In the genomic region with DNA sequence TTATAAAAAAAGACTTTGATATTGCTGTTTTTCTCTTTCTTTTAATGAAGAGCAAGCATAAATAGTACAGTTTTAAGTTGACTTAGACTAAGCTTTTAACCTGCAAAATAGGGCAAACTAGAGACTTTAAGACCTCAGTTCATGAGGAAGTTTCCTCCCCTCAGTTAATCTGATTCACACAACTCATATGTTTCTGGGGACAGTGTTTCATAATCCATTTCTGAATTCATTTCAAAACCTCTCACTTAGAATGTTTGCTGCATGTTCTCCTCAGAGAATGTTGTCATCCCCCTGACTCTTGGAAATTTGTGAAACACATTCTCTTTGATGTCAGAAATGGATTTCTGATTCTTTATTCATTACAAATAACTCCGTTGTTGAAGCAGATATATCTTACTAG, we compare ENCODE assay signal across 12 cellular contexts.
DNase-seq lines count a peak whose midpoint lies in the region; ATAC-seq, FAIRE-seq and TF ChIP-seq lines count a peak whose summit lies in the region.
"Had no signal": no experiment of that assay in that cellular context is flagged by ENCODE, and none has a peak within 500 bp of the region (broad histone marks: within the 10 kb centered on the region; RNA-seq: fewer than 3 reads in every experiment).

No MANE protein-coding gene starts in this region.

- no peak overlapping the region for H4K91ac ChIP-seq in H1 (replicated peaks; ENCODE audit: insufficient read length, low read length)

- 59% methylated on average over 1 of the region's 1 CpG; no CpG with 5 or more reads in 1 of the 2 experiments for WGBS in H1 (ENCODE audit: extremely low coverage in 1 of 2, insufficient coverage in 1 of 2, insufficient read length in 1 of 2, insufficient replicate concordance in 2 of 2, low coverage in 1 of 2, low lambda C conversion rate in 2 of 2, missing lambda C conversion rate in 1 of 2), 2 experiments
- WGBS in prostate gland = 32% methylated on average over 1 of the region's 1 CpG

- no peak overlapping the region for H2BK20ac ChIP-seq in H1 (ENCODE audit: low read length)

- H3K4ac ChIP-seq in H1 (replicated peaks; ENCODE audit: insufficient read length, low read depth, low read length) = no peak overlapping the region

- no peak overlapping the region; the same call in 1 of the 2 replicates for H3K18ac ChIP-seq in H1 (ENCODE audit: extremely low read depth, low read length)

- TF ChIP-seq EP300 in H1 (IDR thresholded peaks at IDR 0.05; ENCODE audit: borderline replicate concordance in 1 of 2, low read depth in 2 of 2, low read length in 2 of 2) = no peak

- no peak overlapping the region for H3K23ac ChIP-seq in H1 (ENCODE audit: insufficient read length)

- H3K36me3 Mint-ChIP-seq in activated CD8-positive, alpha-beta memory T cell treated with anti-CD3 and anti-CD28 coated beads, Interleukin-2, amount 10 ng/mL, durations not matched to agents 7 days and 5 days = no peaks in the 10 kb centered on the region

- H2BK120ac ChIP-seq in H1 (replicated peaks; ENCODE audit: low read depth, low read length) = no peak overlapping the region

- no peak overlapping the region for H3K14ac ChIP-seq in H1 (ENCODE audit: insufficient read length)

- H4K20me1 ChIP-seq in H1 (replicated peaks in 1 of 2; ENCODE audit: control insufficient read depth in 1 of 2, insufficient read depth in 2 of 2, low read length in 2 of 2) = no peaks in the 10 kb centered on the region

- no peaks in the 10 kb centered on the region for H3K27me3 Mint-ChIP-seq in activated CD8-positive, alpha-beta memory T cell treated with anti-CD3 and anti-CD28 coated beads, Interleukin-2, amount 10 ng/mL, durations not matched to agents 7 days and 5 days
- H3K27me3 Mint-ChIP-seq: B cell had no signal

- no peak overlapping the region for H4K5ac ChIP-seq in H1 (ENCODE audit: insufficient read length, low read depth, low read length)

- FAIRE-seq in H1 (lab: Jason Lieb, UNC) = peak; percentile 13
- FAIRE-seq: endometrium had no signal

- no peaks in the 10 kb centered on the region for H3K36me3 ChIP-seq in H1 (ENCODE audit: control insufficient read depth in 2 of 4, insufficient read depth in 4 of 4, low read length in 3 of 4)
- no peaks in the 10 kb centered on the region for H3K36me3 ChIP-seq in gastrocnemius medialis
- no peaks in the 10 kb centered on the region for H3K36me3 ChIP-seq in prostate gland

- no peak overlapping the region for H3K27ac ChIP-seq in H1 (ENCODE audit: low read depth, low read length)
- no peak overlapping the region for H3K27ac ChIP-seq in gastrocnemius medialis
- H3K27ac ChIP-seq in prostate gland = no peak overlapping the region

- H3K27me3 ChIP-seq in H1 (replicated peaks in 1 of 4; ENCODE audit: control insufficient read depth in 3 of 4, extremely low read depth in 1 of 4, insufficient read depth in 3 of 4, low read length in 3 of 4) = no peaks in the 10 kb centered on the region
- no peaks in the 10 kb centered on the region for H3K27me3 ChIP-seq in gastrocnemius medialis
- H3K27me3 ChIP-seq in prostate gland (replicated peaks; ENCODE audit: insufficient read depth) = no peaks in the 10 kb centered on the region

- H2AK5ac ChIP-seq in H1 (ENCODE audit: low read depth, low read length) = no peak overlapping the region

- no peak overlapping the region for H2AFZ ChIP-seq in H1 (ENCODE audit: low read length)

- POLR2A ChIA-PET in H1 (lab: Charles Lee; ENCODE audit: partially characterized antibody) = no interaction called here

- ATAC-seq in activated CD8-positive, alpha-beta memory T cell treated with anti-CD3 and anti-CD28 coated beads, Interleukin-2, amount 10 ng/mL, durations not matched to agents 7 days and 5 days = no peak
- peak; percentile 68 to 75 for ATAC-seq in gastrocnemius medialis

- peak overlapping the region; percentile 31 for H3K27ac Mint-ChIP-seq in activated CD8-positive, alpha-beta memory T cell treated with anti-CD3 and anti-CD28 coated beads, Interleukin-2, amount 10 ng/mL, durations not matched to agents 7 days and 5 days
- H3K27ac Mint-ChIP-seq: B cell had no signal

- H3K79me2 ChIP-seq in H1 (ENCODE audit: control insufficient read depth in 1 of 2, insufficient read depth in 2 of 2, low read length in 2 of 2) = no peaks in the 10 kb centered on the region

- H2BK12ac ChIP-seq in H1 (ENCODE audit: low read depth, low read length) = no peak overlapping the region

- no peak for DNase-seq in activated CD8-positive, alpha-beta memory T cell treated with anti-CD3 and anti-CD28 coated beads, Interleukin-2, amount 10 ng/mL, durations not matched to agents 7 days and 5 days
- DNase-seq in activated CD8-positive, alpha-beta memory T cell treated with anti-CD3 and anti-CD28 coated beads for 24 hours = no peak
- DNase-seq in NB4 (ENCODE audit: low read depth) (peak; percentile 82), H1 (ENCODE audit: low read depth in 1 of 2, low spot score in 2 of 2) (no peak), gastrocnemius medialis (no peak), NCI-H2029 treated with DMSO at 0.1 percent for 48 hours (lab: John Stamatoyannopoulos, UW) (no peak), prostate gland (ENCODE audit: low spot score) (no peak), middle frontal gyrus (ENCODE audit: extremely low spot score, low spot score) (no peak)
- DNase-seq: amygdala, NCI-H524 had no signal

- TF ChIP-seq CTCF in NB4 (IDR thresholded peaks at IDR 0.05; ENCODE audit: low read depth, low read length) (no peak), H1 (IDR thresholded peaks at IDR 0.05; ENCODE audit: control extremely low read depth in 1 of 3, insufficient read depth in 1 of 3, low read depth in 1 of 3, low read length in 3 of 3) (no peak), gastrocnemius medialis (IDR thresholded peaks at IDR 0.05 in 4 of 5, conservative IDR thresholded peaks at IDR 0.05 in 1 of 5) (no peak), prostate gland (IDR thresholded peaks at IDR 0.05) (no peak)

- H2BK5ac ChIP-seq in H1 (ENCODE audit: low read depth, low read length) = no peak overlapping the region

- H3K23me2 ChIP-seq in H1 (ENCODE audit: low read depth, low read length) = no peaks in the 10 kb centered on the region

- H3K4me3 ChIP-seq in NB4 (ENCODE audit: low read depth, low read length) = no peak overlapping the region
- H3K4me3 ChIP-seq in H1 (ENCODE audit: extremely low read depth in 1 of 4, insufficient read depth in 2 of 4, low read depth in 3 of 4, low read length in 4 of 4) = peak overlapping the region in 1 of 4 experiments; percentile 16; a peak in 1 of 8 replicates
- H3K4me3 ChIP-seq in gastrocnemius medialis = no peak overlapping the region
- H3K4me3 ChIP-seq in prostate gland = no peak overlapping the region

- H3K4me1 Mint-ChIP-seq in activated CD8-positive, alpha-beta memory T cell treated with anti-CD3 and anti-CD28 coated beads, Interleukin-2, amount 10 ng/mL, durations not matched to agents 7 days and 5 days = peaks cover 35% of the 10 kb centered on the region

- intact Hi-C loops in gastrocnemius medialis (cut with DNase I; ENCODE audit: low total_unique reads) (no loop called here), prostate gland (cut with DNase I) (no loop called here)

- in situ Hi-C loops in gastrocnemius medialis (cut with MboI; ENCODE audit: low sequenced_read_pairs in 4 of 4) = no loop called here

- TF ChIP-seq RAD21 in H1 (IDR thresholded peaks at IDR 0.05 in 1 of 2, conservative IDR thresholded peaks at IDR 0.05 in 1 of 2; ENCODE audit: low read depth in 2 of 2, low read length in 2 of 2) = no peak

- H3K4me2 ChIP-seq in H1 (ENCODE audit: insufficient read depth in 1 of 2, low read depth in 2 of 2, low read length in 2 of 2) = peak overlapping the region; percentile 4 to 49; a peak in 1 of 4 replicates

- peaks cover 0 to 12% (median 6%) of the 10 kb centered on the region in 4 experiments; a peak in 6 of 7 replicates for H3K4me1 ChIP-seq in H1 (replicated peaks in 1 of 4; ENCODE audit: control insufficient read depth in 3 of 4, insufficient read depth in 4 of 4, low read length in 3 of 4)
- no peaks in the 10 kb centered on the region for H3K4me1 ChIP-seq in gastrocnemius medialis
- H3K4me1 ChIP-seq in prostate gland (replicated peaks) = no peaks in the 10 kb centered on the region

- no peaks in the 10 kb centered on the region for H3K9me3 Mint-ChIP-seq in activated CD8-positive, alpha-beta memory T cell treated with anti-CD3 and anti-CD28 coated beads, Interleukin-2, amount 10 ng/mL, durations not matched to agents 7 days and 5 days (ENCODE audit: low read depth)

- H3K79me1 ChIP-seq in H1 (ENCODE audit: low read depth, low read length) = no peaks in the 10 kb centered on the region

- H3K9me3 ChIP-seq in H1 (ENCODE audit: insufficient read depth in 2 of 2, low read depth in 1 of 2, low read length in 1 of 2) (no peaks in the 10 kb centered on the region), gastrocnemius medialis (no peaks in the 10 kb centered on the region), prostate gland (no peaks in the 10 kb centered on the region)

- no peak overlapping the region for H3K56ac ChIP-seq in H1 (replicated peaks; ENCODE audit: insufficient read length, low read depth, low read length)

- H2BK15ac ChIP-seq in H1 (ENCODE audit: low read length) = no peak overlapping the region

- CTCF ChIA-PET in activated CD8-positive, alpha-beta memory T cell treated with anti-CD3 and anti-CD28 coated beads, Interleukin-2, amount 10 ng/mL, durations not matched to agents 7 days and 5 days (lab: Charles Lee) = interaction anchor here (1.1 kb wide), 1 partner anchor 11 kb away, joined by 3 read pairs; no protein-coding TSS in a partner anchor
- CTCF ChIA-PET in H1 (lab: Charles Lee; ENCODE audit: partially characterized antibody) = interaction anchor here (1.4 kb wide), 1 partner anchor 13 kb away, joined by 3 read pairs; no protein-coding TSS in a partner anchor

- TF ChIP-seq POLR2A in NB4 (IDR thresholded peaks at IDR 0.05; ENCODE audit: extremely low read depth, insufficient read length) (no peak), H1 (IDR thresholded peaks at IDR 0.05; ENCODE audit: control extremely low read depth in 1 of 2, low read depth in 2 of 2, low read length in 2 of 2) (no peak), gastrocnemius medialis (IDR thresholded peaks at IDR 0.05) (no peak), prostate gland (IDR thresholded peaks at IDR 0.05) (no peak)

- H3K4me3 Mint-ChIP-seq in activated CD8-positive, alpha-beta memory T cell treated with anti-CD3 and anti-CD28 coated beads, Interleukin-2, amount 10 ng/mL, durations not matched to agents 7 days and 5 days = no peak overlapping the region
- H3K4me3 Mint-ChIP-seq: B cell had no signal

- H4K8ac ChIP-seq in H1 (ENCODE audit: extremely low read depth, insufficient read depth, low read length) = no peak overlapping the region

- no peak overlapping the region for H3K9ac ChIP-seq in H1 (replicated peaks in 1 of 4; ENCODE audit: extremely low read depth in 1 of 4, low read depth in 3 of 4, low read length in 3 of 4)

TF ChIP-seq in H1, 55 proteins besides CTCF, POLR2A, EP300 and RAD21:
- no peak for TF ChIP-seq CREB1 (IDR thresholded peaks at IDR 0.05)
- TF ChIP-seq KDM1A (IDR thresholded peaks at IDR 0.05; ENCODE audit: borderline replicate concordance, low read length) = no peak
- no peak for TF ChIP-seq GTF2F1 (IDR thresholded peaks at IDR 0.05; ENCODE audit: borderline replicate concordance, low read depth, low read length)
- no peak for TF ChIP-seq EGR1 (IDR thresholded peaks at IDR 0.05; ENCODE audit: borderline replicate concordance, low read depth, low read length)
- TF ChIP-seq YY1 (IDR thresholded peaks at IDR 0.05; ENCODE audit: low read depth, low read length) = no peak
TF ChIP-seq in H1: peak in this region for 0.
